13 cellular contexts compared by ENCODE assay signal in the genomic region with DNA sequence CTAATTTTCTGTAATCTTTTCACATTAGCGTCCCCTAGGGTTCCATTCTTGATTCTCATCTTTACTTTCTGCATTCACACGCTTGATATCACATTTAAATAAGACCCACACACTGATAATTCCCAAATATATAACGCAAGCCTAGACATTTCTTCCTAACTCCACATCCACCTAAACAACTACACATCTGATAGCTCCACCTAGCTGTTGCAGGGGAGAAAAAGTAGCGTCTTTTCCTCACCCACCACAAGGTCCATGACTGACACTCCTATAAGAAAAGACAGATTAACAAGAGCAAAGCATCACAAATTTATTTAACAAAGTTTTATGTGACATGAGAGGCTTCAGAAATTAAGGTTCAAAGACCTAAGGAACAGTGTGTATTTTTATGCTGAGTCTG.
DNase-seq lines count a peak whose midpoint lies in the region; ATAC-seq, FAIRE-seq and TF ChIP-seq lines count a peak whose summit lies in the region.
"Had no signal": no experiment of that assay in that cellular context is flagged by ENCODE, and none has a peak within 500 bp of the region (broad histone marks: within the 10 kb centered on the region; RNA-seq: fewer than 3 reads in every experiment).

No MANE protein-coding gene starts in this region.

- H3K36me3 ChIP-seq in SK-N-SH (replicated peaks in 1 of 2; ENCODE audit: control insufficient read depth in 1 of 2, insufficient read depth in 2 of 2, low read length in 1 of 2), result no peaks in the 10 kb centered on the region
- H3K36me3 ChIP-seq: tibial artery had no signal

- TF ChIP-seq CTCF in SK-N-SH (IDR thresholded peaks at IDR 0.05), result no peak

- H3K9me3 ChIP-seq in SK-N-SH, result no peaks in the 10 kb centered on the region
- H3K9me3 ChIP-seq: tibial artery had no signal

- no peaks in the 10 kb centered on the region for H4K20me1 ChIP-seq in SK-N-SH (ENCODE audit: insufficient read depth)

- CTCF ChIA-PET in SK-N-SH (lab: Yijun Ruan, JAX), result interaction anchor here (0.7 to 1.4 kb wide), 8 partner anchors 9 to 443 kb away, joined by 3 to 6 read pairs (median 3); no protein-coding TSS in a partner anchor

- H3K27ac ChIP-seq in SK-N-SH (ENCODE audit: low read depth in 2 of 2, low read length in 1 of 2), result no peak overlapping the region
- H3K27ac ChIP-seq: tibial artery had no signal

- TF ChIP-seq EP300 in SK-N-SH (IDR thresholded peaks at IDR 0.05; ENCODE audit: borderline replicate concordance in 1 of 2, low read depth in 1 of 2, low read length in 1 of 2), result no peak

- no peak overlapping the region for H2AFZ ChIP-seq in SK-N-SH (ENCODE audit: low read depth)

- H3K79me2 ChIP-seq in SK-N-SH (ENCODE audit: insufficient read depth), result no peaks in the 10 kb centered on the region

- no peaks in the 10 kb centered on the region for H3K27me3 ChIP-seq in SK-N-SH (ENCODE audit: insufficient read depth)
- H3K27me3 ChIP-seq: tibial artery had no signal

- peak; percentile 58 for TF ChIP-seq RAD21 in SK-N-SH (IDR thresholded peaks at IDR 0.05; ENCODE audit: low read length)

- peak; percentile 5 for DNase-seq in SK-N-SH
- peak; percentile 28 for DNase-seq in RKO (ENCODE audit: low spot score)
- DNase-seq in iPS-NIHi11 (ENCODE audit: low spot score), result peak; percentile 41
- DNase-seq in urothelium cell line (ENCODE audit: low spot score), result peak; percentile 40
- no peak for DNase-seq in GM12891 (ENCODE audit: insufficient read length, low spot score)
- no peak for DNase-seq in DMS79 (lab: John Stamatoyannopoulos, UW)
- DNase-seq: activated CD4-positive, alpha-beta memory T cell treated with anti-CD3 and anti-CD28 coated beads, Interleukin-2, amount 10 ng/mL, durations not matched to agents 7 days and 5 days; cerebellar nuclear complex; NCI-H1436; NCI-H774; tibial artery had no signal

- WGBS in SK-N-SH (ENCODE audit: low lambda C conversion rate), result 22% methylated on average over 4 of the region's 4 CpGs

- H3K4me2 ChIP-seq in SK-N-SH, result no peak overlapping the region

- H3F3A ChIP-seq in SK-N-SH (replicated peaks; ENCODE audit: insufficient read depth), result no peaks in the 10 kb centered on the region

- peak overlapping the region in 1 of 2 experiments; percentile 32; a peak in 1 of 4 replicates for H3K4me3 ChIP-seq in SK-N-SH (ENCODE audit: low read depth in 2 of 2, low read length in 1 of 2)
- H3K4me3 ChIP-seq: tibial artery had no signal

- no peak overlapping the region for H3K9ac ChIP-seq in SK-N-SH

- TF ChIP-seq POLR2A in GM12891 (IDR thresholded peaks at IDR 0.05; ENCODE audit: low read depth, low read length), result no peak

- no peak for FAIRE-seq in urothelium cell line (lab: Jason Lieb, UNC)
- FAIRE-seq in GM12891 (lab: Jason Lieb, UNC), result no peak

- no peaks in the 10 kb centered on the region for H3K9me2 ChIP-seq in SK-N-SH

- POLR2A ChIA-PET in SK-N-SH (lab: Yijun Ruan, JAX), result no interaction called here

- ATAC-seq in SK-N-SH treated with all-trans-retinoic acid at 6 μM for 48 hours (no peak), HG02571 (IDR thresholded peaks at IDR 0.05; ENCODE audit: unreplicated experiment) (no peak)

- H3K4me1 ChIP-seq in SK-N-SH (ENCODE audit: control insufficient read depth in 1 of 2, insufficient read depth in 2 of 2, low read depth in 1 of 2, low read length in 1 of 2), result no peaks in the 10 kb centered on the region
- H3K4me1 ChIP-seq: tibial artery had no signal

TF ChIP-seq in SK-N-SH, 30 proteins besides CTCF, POLR2A, EP300 and RAD21:
- TF ChIP-seq, protein P1, sequence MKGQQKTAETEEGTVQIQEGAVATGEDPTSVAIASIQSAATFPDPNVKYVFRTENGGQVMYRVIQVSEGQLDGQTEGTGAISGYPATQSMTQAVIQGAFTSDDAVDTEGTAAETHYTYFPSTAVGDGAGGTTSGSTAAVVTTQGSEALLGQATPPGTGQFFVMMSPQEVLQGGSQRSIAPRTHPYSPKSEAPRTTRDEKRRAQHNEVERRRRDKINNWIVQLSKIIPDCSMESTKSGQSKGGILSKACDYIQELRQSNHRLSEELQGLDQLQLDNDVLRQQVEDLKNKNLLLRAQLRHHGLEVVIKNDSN (IDR thresholded peaks at IDR 0.05; ENCODE audit: borderline replicate concordance, low read depth), result no peak
- TF ChIP-seq SMC3 (IDR thresholded peaks at IDR 0.05; ENCODE audit: low read depth, low read length), result peak; percentile 16; the same call in 1 of the 2 replicates

TF ChIP-seq in SK-N-SH treated with all-trans-retinoic acid at 6 μM for 48 hours, 23 proteins besides CTCF, POLR2A, EP300 and RAD21 (continues in another document):
- TF ChIP-seq ZC3H10 (CRISPR knock-in tag; IDR thresholded peaks at IDR 0.05) (no peak), ZNF8 (CRISPR knock-in tag; IDR thresholded peaks at IDR 0.05) (no peak), RARB (CRISPR knock-in tag; IDR thresholded peaks at IDR 0.05) (no peak), BACH2 (CRISPR knock-in tag; IDR thresholded peaks at IDR 0.05; ENCODE audit: borderline replicate concordance) (no peak), ISL1 (CRISPR knock-in tag; IDR thresholded peaks at IDR 0.05) (no peak), ZFP3 (CRISPR knock-in tag; IDR thresholded peaks at IDR 0.05) (no peak), SNAI2 (CRISPR knock-in tag; IDR thresholded peaks at IDR 0.05) (no peak), ZNF70 (CRISPR knock-in tag; IDR thresholded peaks at IDR 0.05) (no peak), CSRNP3 (CRISPR knock-in tag; IDR thresholded peaks at IDR 0.05) (no peak)
- TF ChIP-seq, protein P2, sequence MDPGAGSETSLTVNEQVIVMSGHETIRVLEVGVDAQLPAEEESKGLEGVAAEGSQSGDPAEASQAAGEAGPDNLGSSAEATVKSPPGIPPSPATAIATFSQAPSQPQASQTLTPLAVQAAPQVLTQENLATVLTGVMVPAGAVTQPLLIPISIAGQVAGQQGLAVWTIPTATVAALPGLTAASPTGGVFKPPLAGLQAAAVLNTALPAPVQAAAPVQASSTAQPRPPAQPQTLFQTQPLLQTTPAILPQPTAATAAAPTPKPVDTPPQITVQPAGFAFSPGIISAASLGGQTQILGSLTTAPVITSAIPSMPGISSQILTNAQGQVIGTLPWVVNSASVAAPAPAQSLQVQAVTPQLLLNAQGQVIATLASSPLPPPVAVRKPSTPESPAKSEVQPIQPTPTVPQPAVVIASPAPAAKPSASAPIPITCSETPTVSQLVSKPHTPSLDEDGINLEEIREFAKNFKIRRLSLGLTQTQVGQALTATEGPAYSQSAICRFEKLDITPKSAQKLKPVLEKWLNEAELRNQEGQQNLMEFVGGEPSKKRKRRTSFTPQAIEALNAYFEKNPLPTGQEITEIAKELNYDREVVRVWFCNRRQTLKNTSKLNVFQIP (CRISPR knock-in tag; IDR thresholded peaks at IDR 0.05; ENCODE audit: borderline replicate concordance, low read depth), result no peak

TF ChIP-seq in GM12891, 5 proteins besides CTCF, POLR2A, EP300 and RAD21:
- no peak for TF ChIP-seq POLR2AphosphoS5 (IDR thresholded peaks at IDR 0.05; ENCODE audit: low read depth, low read length)
- no peak for TF ChIP-seq PAX5 (IDR thresholded peaks at IDR 0.05; ENCODE audit: insufficient read depth, low read length, severe bottlenecking)
- no peak for TF ChIP-seq SPI1 (IDR thresholded peaks at IDR 0.05; ENCODE audit: low read depth, low read length)
- no peak for TF ChIP-seq POU2F2 (IDR thresholded peaks at IDR 0.05; ENCODE audit: low read depth, low read length)
- TF ChIP-seq TAF1 (IDR thresholded peaks at IDR 0.05; ENCODE audit: low read depth, low read length), result no peak

Comparison
In these comparisons a context has a peak if more than half of its experiments do, and no peak if none do; other contexts are left out.
1. DNase-seq: peak in SK-N-SH (single experiment), RKO (single experiment), iPS-NIHi11 (single experiment) and urothelium cell line (single experiment); none in GM12891 (single experiment) and DMS79 (single experiment).